ENCODE assay signal across 8 cellular contexts in genomic region chr18:28961669-28962228, GRCh38.
DNase-seq lines count a peak whose midpoint lies in the region; ATAC-seq, FAIRE-seq and TF ChIP-seq lines count a peak whose summit lies in the region.

No MANE protein-coding gene starts in this region.

- no peak overlapping the region for H3K4me3 ChIP-seq in effector memory CD4-positive, alpha-beta T cell (ENCODE audit: insufficient read depth, low read depth, low read length, poor library complexity, severe bottlenecking)
- no peak overlapping the region for H3K4me3 ChIP-seq in aorta (ENCODE audit: low read length in 2 of 2)

- intact Hi-C loops in aorta (cut with DNase I), result no loop called here
- intact Hi-C loops in left ventricle myocardium superior (cut with micrococcal nuclease), result no loop called here

- H3K27ac Mint-ChIP-seq in activated naive CD4-positive, alpha-beta T cell treated with anti-CD3 and anti-CD28 coated beads, Interleukin-2, amount 10 ng/mL, durations not matched to agents 7 days and 5 days, result no peak overlapping the region

- ATAC-seq in aorta (ENCODE audit: low FRiP score) (no peak), left ventricle myocardium superior (no peak)

- no peaks in the 10 kb centered on the region for H3K36me3 ChIP-seq in effector memory CD4-positive, alpha-beta T cell (ENCODE audit: control insufficient read depth, insufficient read depth, low read length)
- no peaks in the 10 kb centered on the region for H3K36me3 ChIP-seq in aorta (ENCODE audit: control insufficient read depth in 1 of 2, insufficient read depth in 2 of 2, low read length in 1 of 2)

- no peaks in the 10 kb centered on the region for H3K36me3 Mint-ChIP-seq in activated naive CD4-positive, alpha-beta T cell treated with anti-CD3 and anti-CD28 coated beads, Interleukin-2, amount 10 ng/mL, durations not matched to agents 7 days and 5 days

- peaks cover 6% of the 10 kb centered on the region for H3K9me3 Mint-ChIP-seq in activated naive CD4-positive, alpha-beta T cell treated with anti-CD3 and anti-CD28 coated beads, Interleukin-2, amount 10 ng/mL, durations not matched to agents 7 days and 5 days

- in situ Hi-C loops in KBM-7 (cut with MboI; ENCODE audit: low pct_unique_long_range_greater_than_20kb, low sequenced_read_pairs), result no loop called here

- no peaks in the 10 kb centered on the region for H3K4me1 ChIP-seq in effector memory CD4-positive, alpha-beta T cell (ENCODE audit: control insufficient read depth, insufficient read depth, low read length, poor library complexity, severe bottlenecking)
- H3K4me1 ChIP-seq in aorta (ENCODE audit: control insufficient read depth in 1 of 2, insufficient read depth in 2 of 2, low read length in 2 of 2), result no peaks in the 10 kb centered on the region

- no peaks in the 10 kb centered on the region for H3K27me3 Mint-ChIP-seq in activated naive CD4-positive, alpha-beta T cell treated with anti-CD3 and anti-CD28 coated beads, Interleukin-2, amount 10 ng/mL, durations not matched to agents 7 days and 5 days

- no peaks in the 10 kb centered on the region for H3K4me1 Mint-ChIP-seq in activated naive CD4-positive, alpha-beta T cell treated with anti-CD3 and anti-CD28 coated beads, Interleukin-2, amount 10 ng/mL, durations not matched to agents 7 days and 5 days

- DNase-seq in D721Med (ENCODE audit: insufficient read length, low spot score), result no peak
- peak; percentile 42 for DNase-seq in KBM-7
- DNase-seq in SHP77 treated with DMSO at 0.1 percent for 48 hours (lab: John Stamatoyannopoulos, UW), result peak; percentile 8
- peak; percentile 41 for DNase-seq in iPS DF 4.7 (ENCODE audit: extremely low read depth, low spot score)
- no peak for DNase-seq in activated naive CD4-positive, alpha-beta T cell treated with anti-CD3 and anti-CD28 coated beads, Interleukin-2, amount 10 ng/mL, durations not matched to agents 7 days and 5 days
- no peak for DNase-seq in effector memory CD4-positive, alpha-beta T cell
- DNase-seq in aorta, result no peak
- DNase-seq in left ventricle myocardium superior, result no peak

- WGBS in aorta, 2 donors, result 84 to 87% methylated on average over 8 of the region's 8 CpGs

- H3K27ac ChIP-seq in effector memory CD4-positive, alpha-beta T cell (ENCODE audit: insufficient read depth, low read length, poor library complexity, severe bottlenecking), result no peak overlapping the region
- H3K27ac ChIP-seq in aorta (ENCODE audit: low read depth in 1 of 2, low read length in 2 of 2), result no peak overlapping the region

- H3K4me3 Mint-ChIP-seq in activated naive CD4-positive, alpha-beta T cell treated with anti-CD3 and anti-CD28 coated beads, Interleukin-2, amount 10 ng/mL, durations not matched to agents 7 days and 5 days, result no peak overlapping the region

- no peaks in the 10 kb centered on the region for H3K27me3 ChIP-seq in effector memory CD4-positive, alpha-beta T cell (replicated peaks; ENCODE audit: control insufficient read depth, insufficient read depth, low read length, poor library complexity, severe bottlenecking)
- H3K27me3 ChIP-seq in aorta (ENCODE audit: control insufficient read depth in 1 of 2, insufficient read depth in 2 of 2, low read length in 1 of 2), result no peaks in the 10 kb centered on the region

- peak; percentile 64 for TF ChIP-seq CTCF in D721Med (IDR thresholded peaks at IDR 0.05; ENCODE audit: insufficient read depth, missing control alignments)

- FAIRE-seq in D721Med (lab: Jason Lieb, UNC), result peak; percentile 94

- H3K9me3 ChIP-seq in effector memory CD4-positive, alpha-beta T cell (ENCODE audit: control insufficient read depth, low read length), result no peaks in the 10 kb centered on the region
- H3K9me3 ChIP-seq in aorta (ENCODE audit: control insufficient read depth, low read length), result no peaks in the 10 kb centered on the region

- CTCF ChIA-PET in activated naive CD4-positive, alpha-beta T cell treated with anti-CD3 and anti-CD28 coated beads, Interleukin-2, amount 10 ng/mL, durations not matched to agents 7 days and 5 days (lab: Charles Lee), result no interaction called here

Comparison
In these comparisons a context has a peak if more than half of its experiments do, and no peak if none do; other contexts are left out.
1. DNase-seq: peak in KBM-7 (single experiment), SHP77 treated with DMSO at 0.1 percent for 48 hours (single experiment) and iPS DF 4.7 (single experiment); none in D721Med (single experiment), activated naive CD4-positive, alpha-beta T cell treated with anti-CD3 and anti-CD28 coated beads, Interleukin-2, amount 10 ng/mL, durations not matched to agents 7 days and 5 days (single experiment), effector memory CD4-positive, alpha-beta T cell (0 of 3), aorta (0 of 2) and left ventricle myocardium superior (single experiment).